In the genomic region with DNA sequence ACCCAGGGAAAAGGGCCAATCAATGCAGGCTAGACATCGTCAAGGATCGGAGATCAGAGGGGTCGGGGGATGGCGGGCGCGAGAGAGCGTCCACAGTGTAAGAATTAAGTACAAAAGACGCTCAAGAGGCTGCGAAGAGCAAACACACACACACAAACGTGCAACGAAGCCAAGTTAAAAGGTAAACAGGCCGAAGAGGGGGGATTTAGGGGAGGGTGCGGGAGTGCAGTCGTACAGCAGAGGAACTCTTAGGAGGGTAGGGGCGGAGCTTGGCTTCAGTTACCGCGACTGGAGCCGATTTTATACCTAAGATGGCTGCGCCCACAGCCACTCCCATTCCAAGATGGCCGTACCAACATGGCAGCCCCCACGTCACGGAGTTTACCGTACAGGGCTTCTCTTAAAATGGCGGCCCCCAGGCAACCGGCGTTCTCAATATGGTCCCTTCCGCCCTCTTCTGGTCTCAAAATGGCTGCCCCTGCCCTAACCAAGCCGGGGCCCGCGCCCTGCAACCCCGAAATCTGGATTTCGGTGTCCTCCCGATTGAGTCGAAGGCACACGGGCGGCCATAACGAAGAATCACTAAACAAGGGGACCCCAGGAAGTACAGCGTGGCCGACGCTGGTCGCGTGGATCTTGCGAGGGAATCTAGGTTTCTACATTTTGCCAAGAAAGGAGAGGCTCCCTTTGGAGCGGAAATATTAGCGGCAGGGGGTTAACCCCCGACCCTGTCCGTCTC, we compare ENCODE assay signal across 9 cellular contexts. TPM values are rescaled to one million over a fixed set of nuclear protein-coding genes. Genes with fewer than 3 reads are reported as not detected.
DNase-seq lines count a peak whose midpoint lies in the region; ATAC-seq and TF ChIP-seq lines count a peak whose summit lies in the region.
"Had no signal": no experiment of that assay in that cellular context is flagged by ENCODE, and none has a peak within 500 bp of the region (broad histone marks: within the 10 kb centered on the region; RNA-seq: fewer than 3 reads in every experiment).

No MANE protein-coding gene starts in this region.

- H3K4me1 ChIP-seq in BLaER1 treated with 17β-estradiol and CSF1 and Interleukin-3, amounts not matched to agents 10 nM and 100 nM: peaks cover 46 to 52% (median 50%) of the 10 kb centered on the region in 10 experiments
- H3K4me1 ChIP-seq in mucosa of descending colon (ENCODE audit: low read depth): peaks cover 34% of the 10 kb centered on the region

- H3K9me3 ChIP-seq in BLaER1 treated with 17β-estradiol and CSF1 and Interleukin-3, amounts not matched to agents 10 nM and 100 nM (replicated peaks in 1 of 11): no peaks in the 10 kb centered on the region
- no peaks in the 10 kb centered on the region for H3K9me3 ChIP-seq in mucosa of descending colon

- H3K36me3 ChIP-seq in BLaER1 treated with 17β-estradiol and CSF1 and Interleukin-3, amounts not matched to agents 10 nM and 100 nM: peaks cover 43 to 63% (median 48%) of the 10 kb centered on the region in 11 experiments
- no peaks in the 10 kb centered on the region for H3K36me3 ChIP-seq in mucosa of descending colon (ENCODE audit: low read depth)

- H4K20me1 ChIP-seq in BLaER1 treated with 17β-estradiol and CSF1 and Interleukin-3, amounts not matched to agents 10 nM and 100 nM: no peaks in the 10 kb centered on the region

- intact Hi-C loops in mucosa of descending colon (cut with DNase I, micrococcal nuclease): no loop called here

- peak; percentile 73 for ATAC-seq in GM19372 (IDR thresholded peaks at IDR 0.05; ENCODE audit: low read depth, unreplicated experiment)
- peak; percentile 55 for ATAC-seq in HG03565 (IDR thresholded peaks at IDR 0.05; ENCODE audit: unreplicated experiment)
- peak; percentile 82 for ATAC-seq in mucosa of descending colon

- TF ChIP-seq CTCF in mucosa of descending colon (IDR thresholded peaks at IDR 0.05): no peak

- no peaks in the 10 kb centered on the region for H3K27me3 ChIP-seq in BLaER1 treated with 17β-estradiol and CSF1 and Interleukin-3, amounts not matched to agents 10 nM and 100 nM

- peak overlapping the region; percentile 88 to 100 (median 98) for H3K4me2 ChIP-seq in BLaER1 treated with 17β-estradiol and CSF1 and Interleukin-3, amounts not matched to agents 10 nM and 100 nM

- H3K27ac ChIP-seq in BLaER1 treated with 17β-estradiol and CSF1 and Interleukin-3, amounts not matched to agents 10 nM and 100 nM: peak overlapping the region; percentile 89 to 99 (median 96)
- H3K27ac ChIP-seq in epithelial cell of prostate: peak overlapping the region; percentile 89

- peak overlapping the region; percentile 58 to 73 (median 62) for H3K4me3 ChIP-seq in BLaER1 treated with 17β-estradiol and CSF1 and Interleukin-3, amounts not matched to agents 10 nM and 100 nM
- H3K4me3 ChIP-seq in mucosa of descending colon: peak overlapping the region; percentile 9

- H3K9ac ChIP-seq in BLaER1 treated with 17β-estradiol and CSF1 and Interleukin-3, amounts not matched to agents 10 nM and 100 nM: peak overlapping the region; percentile 82 to 93 (median 91)

- DNase-seq in NOMO-1 treated with DMSO at 0.1 percent for 48 hours (lab: John Stamatoyannopoulos, UW; ENCODE audit: unreplicated experiment) (peak; percentile 99), activated T-cell treated with anti-CD3 and anti-CD28 coated beads for 4 hours (peak; percentile 95), epithelial cell of prostate (ENCODE audit: low read depth, low spot score) (no peak), mucosa of descending colon (peak; percentile 95 to 99 (median 98))
- DNase-seq in stimulated activated CD8-positive, alpha-beta memory T cell treated with anti-CD3 and anti-CD28 coated beads, Interleukin-2, amount 100 ng/mL, for 48 hours (ENCODE audit: low read depth in 2 of 2): peak; percentile 86 to 91

RNA-seq across cellular contexts. Expression of a gene that starts 2.0 kb away (rescaled TPM):
- 1 to 10 TPM in 1 of 3 donors, under 1 TPM in 2; 0.35 to 5.2 (median 0.92) TPM for total RNA-seq in mucosa of descending colon
- total RNA-seq: activated CD8-positive, alpha-beta memory T cell treated with anti-CD3 and anti-CD28 coated beads for 36 hours had no signal

RNA-seq across cellular contexts. Expression of a gene that starts 2.2 kb away (rescaled TPM):
- 10 to 100 TPM; 59.0 to 63.4 (median 61.0) TPM for total RNA-seq in mucosa of descending colon

RNA-seq across cellular contexts. Expression of a gene that starts 17.8 kb away (rescaled TPM):
- total RNA-seq in mucosa of descending colon: 10 to 100 TPM; 53.0 to 70.3 (median 58.6) TPM

RNA-seq across cellular contexts. Expression of a gene that starts 18.9 kb away (rescaled TPM):
- 10 to 100 TPM; 27.7 to 31.8 (median 29.3) TPM for total RNA-seq in mucosa of descending colon

RNA-seq across cellular contexts. Expression of a gene that starts 20.1 kb away (rescaled TPM):
- total RNA-seq in mucosa of descending colon: 10 to 100 TPM in 1 of 3 donors, 1 to 10 TPM in 2; 1.2 to 11.5 (median 5.6) TPM
